ENCODE assay signal across 2 cellular contexts in the genomic region with DNA sequence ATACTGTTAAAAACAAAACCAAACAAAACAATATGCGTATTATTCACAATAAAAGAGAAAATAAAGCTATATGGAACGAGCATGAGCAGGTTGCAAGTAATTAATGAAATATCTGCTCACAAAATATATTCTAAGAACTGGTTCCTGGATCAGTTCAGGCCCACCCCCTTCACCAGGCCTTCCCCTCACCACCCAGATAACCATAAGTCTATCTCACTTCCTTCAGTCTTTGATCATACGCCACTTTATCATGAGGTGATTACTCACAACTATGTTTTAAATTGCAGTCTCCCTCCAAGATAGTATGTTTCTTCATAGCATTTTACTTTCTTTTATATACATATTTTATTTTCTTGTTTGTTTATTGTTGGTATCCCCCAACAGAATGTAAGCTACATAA.
TF ChIP-seq lines count a peak whose summit lies in the region.

No MANE protein-coding gene starts in this region.

TF ChIP-seq in IMR-90, 13 proteins besides CTCF, POLR2A, EP300 and RAD21:
- no peak for TF ChIP-seq NFE2L2 (IDR thresholded peaks at IDR 0.05; ENCODE audit: low read depth, low read length)

TF ChIP-seq in GM12878, 131 proteins besides CTCF, POLR2A, EP300 and RAD21:
- TF ChIP-seq MLLT1 (IDR thresholded peaks at IDR 0.05) (no peak), NFYA (IDR thresholded peaks at IDR 0.05; ENCODE audit: borderline replicate concordance, low read depth, low read length) (no peak), ZNF207 (IDR thresholded peaks at IDR 0.05; ENCODE audit: borderline replicate concordance) (no peak), RUNX3 (IDR thresholded peaks at IDR 0.05; ENCODE audit: low read length) (no peak), ATF7 (IDR thresholded peaks at IDR 0.05; ENCODE audit: low read depth) (no peak), YBX1 (IDR thresholded peaks at IDR 0.05) (no peak), SUZ12 (IDR thresholded peaks at IDR 0.05; ENCODE audit: unreplicated experiment) (no peak)
- TF ChIP-seq, protein P1, sequence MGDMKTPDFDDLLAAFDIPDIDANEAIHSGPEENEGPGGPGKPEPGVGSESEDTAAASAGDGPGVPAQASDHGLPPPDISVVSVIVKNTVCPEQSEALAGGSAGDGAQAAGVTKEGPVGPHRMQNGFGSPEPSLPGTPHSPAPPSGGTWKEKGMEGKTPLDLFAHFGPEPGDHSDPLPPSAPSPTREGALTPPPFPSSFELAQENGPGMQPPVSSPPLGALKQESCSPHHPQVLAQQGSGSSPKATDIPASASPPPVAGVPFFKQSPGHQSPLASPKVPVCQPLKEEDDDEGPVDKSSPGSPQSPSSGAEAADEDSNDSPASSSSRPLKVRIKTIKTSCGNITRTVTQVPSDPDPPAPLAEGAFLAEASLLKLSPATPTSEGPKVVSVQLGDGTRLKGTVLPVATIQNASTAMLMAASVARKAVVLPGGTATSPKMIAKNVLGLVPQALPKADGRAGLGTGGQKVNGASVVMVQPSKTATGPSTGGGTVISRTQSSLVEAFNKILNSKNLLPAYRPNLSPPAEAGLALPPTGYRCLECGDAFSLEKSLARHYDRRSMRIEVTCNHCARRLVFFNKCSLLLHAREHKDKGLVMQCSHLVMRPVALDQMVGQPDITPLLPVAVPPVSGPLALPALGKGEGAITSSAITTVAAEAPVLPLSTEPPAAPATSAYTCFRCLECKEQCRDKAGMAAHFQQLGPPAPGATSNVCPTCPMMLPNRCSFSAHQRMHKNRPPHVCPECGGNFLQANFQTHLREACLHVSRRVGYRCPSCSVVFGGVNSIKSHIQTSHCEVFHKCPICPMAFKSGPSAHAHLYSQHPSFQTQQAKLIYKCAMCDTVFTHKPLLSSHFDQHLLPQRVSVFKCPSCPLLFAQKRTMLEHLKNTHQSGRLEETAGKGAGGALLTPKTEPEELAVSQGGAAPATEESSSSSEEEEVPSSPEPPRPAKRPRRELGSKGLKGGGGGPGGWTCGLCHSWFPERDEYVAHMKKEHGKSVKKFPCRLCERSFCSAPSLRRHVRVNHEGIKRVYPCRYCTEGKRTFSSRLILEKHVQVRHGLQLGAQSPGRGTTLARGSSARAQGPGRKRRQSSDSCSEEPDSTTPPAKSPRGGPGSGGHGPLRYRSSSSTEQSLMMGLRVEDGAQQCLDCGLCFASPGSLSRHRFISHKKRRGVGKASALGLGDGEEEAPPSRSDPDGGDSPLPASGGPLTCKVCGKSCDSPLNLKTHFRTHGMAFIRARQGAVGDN (IDR thresholded peaks at IDR 0.05): no peak
